1 cellular context compared by ENCODE assay signal in genomic region chr14:23969433-23970282, GRCh38.
TF ChIP-seq lines count a peak whose summit lies in the region.
"Not testable (repeated sequence)": the region's sequence is repeated elsewhere in the genome, so short reads cannot be mapped to it uniquely, and the experiment has no call there.

No MANE protein-coding gene starts in this region.

TF ChIP-seq in HepG2, 621 proteins besides CTCF, POLR2A, EP300 and RAD21 (continues in another document):
- TF ChIP-seq REPIN1 (CRISPR knock-in tag; IDR thresholded peaks at IDR 0.05; ENCODE audit: borderline replicate concordance, low read depth) (peak; percentile 62; the same call in 1 of the 2 replicates), ATF4 (CRISPR knock-in tag; IDR thresholded peaks at IDR 0.05) (peak in 1 of 2 experiments; percentile 51; a peak in 1 of 4 replicates), CREBL2 (CRISPR knock-in tag; IDR thresholded peaks at IDR 0.05; ENCODE audit: borderline replicate concordance) (0 out of 2 replicates have a peak, but pooled peaks have one; percentile 53), E2F1 (CRISPR knock-in tag; IDR thresholded peaks at IDR 0.05) (peak; percentile 93), MIER2 (CRISPR knock-in tag; IDR thresholded peaks at IDR 0.05) (peak; percentile 70; the same call in 1 of the 2 replicates), KLF12 (CRISPR knock-in tag; IDR thresholded peaks at IDR 0.05; ENCODE audit: borderline replicate concordance) (peak; percentile 58; the same call in 1 of the 2 replicates), ZNF687 (CRISPR knock-in tag; IDR thresholded peaks at IDR 0.05) (peak; percentile 84), ELF3 (CRISPR knock-in tag; IDR thresholded peaks at IDR 0.05) (peak; percentile 69), ZNF710 (CRISPR knock-in tag; IDR thresholded peaks at IDR 0.05; ENCODE audit: borderline replicate concordance) (peak; percentile 69; the same call in 1 of the 2 replicates), ZNF792 (CRISPR knock-in tag; IDR thresholded peaks at IDR 0.05) (peak; percentile 93), AKAP8 (CRISPR knock-in tag; IDR thresholded peaks at IDR 0.05) (peak; percentile 73; the same call in 1 of the 2 replicates), MZF1 (CRISPR knock-in tag; IDR thresholded peaks at IDR 0.05; ENCODE audit: borderline replicate concordance) (0 out of 2 replicates have a peak, but pooled peaks have one; percentile 72), ZFY (CRISPR knock-in tag; IDR thresholded peaks at IDR 0.05) (peak; percentile 89), SOX13 (CRISPR knock-in tag; conservative IDR thresholded peaks at IDR 0.05 in 1 of 2, IDR thresholded peaks at IDR 0.05 in 1 of 2) (peak in 1 of 2 experiments; percentile 53; a peak in 2 of 4 replicates), DZIP1 (CRISPR knock-in tag; IDR thresholded peaks at IDR 0.05) (0 out of 2 replicates have a peak, but pooled peaks have one; percentile 39), ZBTB14 (CRISPR knock-in tag; IDR thresholded peaks at IDR 0.05) (0 out of 2 replicates have a peak, but pooled peaks have one; percentile 38), GATAD2A (CRISPR knock-in tag; IDR thresholded peaks at IDR 0.05) (peak; percentile 64), ZNF83 (CRISPR knock-in tag; IDR thresholded peaks at IDR 0.05; ENCODE audit: borderline replicate concordance) (peak; percentile 80; the same call in 1 of the 2 replicates), ZNF550 (CRISPR knock-in tag; IDR thresholded peaks at IDR 0.05; ENCODE audit: borderline replicate concordance) (0 out of 2 replicates have a peak, but pooled peaks have one; percentile 62), PPARG (CRISPR knock-in tag; conservative IDR thresholded peaks at IDR 0.05) (peak; percentile 64; the same call in 1 of the 2 replicates), ZNF136 (CRISPR knock-in tag; IDR thresholded peaks at IDR 0.05; ENCODE audit: low read depth) (0 out of 2 replicates have a peak, but pooled peaks have one; percentile 54), SP5 (CRISPR knock-in tag; IDR thresholded peaks at IDR 0.05; ENCODE audit: borderline replicate concordance, low read depth) (0 out of 2 replicates have a peak, but pooled peaks have one; percentile 21), ZNF772 (CRISPR knock-in tag; IDR thresholded peaks at IDR 0.05) (0 out of 2 replicates have a peak, but pooled peaks have one; percentile 49), ISL2 (CRISPR knock-in tag; IDR thresholded peaks at IDR 0.05) (peak; percentile 66), CEBPG (CRISPR knock-in tag; IDR thresholded peaks at IDR 0.05) (peak; percentile 72), SNAPC5 (CRISPR knock-in tag; IDR thresholded peaks at IDR 0.05; ENCODE audit: borderline replicate concordance) (0 out of 2 replicates have a peak, but pooled peaks have one; percentile 30), HNF1A (CRISPR knock-in tag; IDR thresholded peaks at IDR 0.05; ENCODE audit: borderline replicate concordance) (peak; percentile 62; the same call in 1 of the 2 replicates), ZBTB1 (CRISPR knock-in tag; IDR thresholded peaks at IDR 0.05; ENCODE audit: borderline replicate concordance) (peak; percentile 88; the same call in 1 of the 2 replicates), ZNF619 (CRISPR knock-in tag; IDR thresholded peaks at IDR 0.05) (peak; percentile 83; the same call in 1 of the 2 replicates), ATF3 (CRISPR knock-in tag; IDR thresholded peaks at IDR 0.05) (peak; percentile 82), ZNF138 (CRISPR knock-in tag; IDR thresholded peaks at IDR 0.05; ENCODE audit: low read depth) (0 out of 2 replicates have a peak, but pooled peaks have one; percentile 41), ZIK1 (CRISPR knock-in tag; IDR thresholded peaks at IDR 0.05; ENCODE audit: borderline replicate concordance, low read depth) (peak; percentile 85), ZNF7 (CRISPR knock-in tag; IDR thresholded peaks at IDR 0.05) (0 out of 2 replicates have a peak, but pooled peaks have one; percentile 15), BORCS8-MEF2B (CRISPR knock-in tag; IDR thresholded peaks at IDR 0.05) (peak; percentile 85), ZNF160 (CRISPR knock-in tag; IDR thresholded peaks at IDR 0.05) (peak; percentile 92), PHF20 (CRISPR knock-in tag; IDR thresholded peaks at IDR 0.05) (0 out of 2 replicates have a peak, but pooled peaks have one; percentile 24), TFDP2 (CRISPR knock-in tag; IDR thresholded peaks at IDR 0.05) (peak; percentile 94), ZSCAN9 (CRISPR knock-in tag; IDR thresholded peaks at IDR 0.05; ENCODE audit: borderline replicate concordance) (peak; percentile 27; the same call in 1 of the 2 replicates), TARDBP (CRISPR knock-in tag; IDR thresholded peaks at IDR 0.05) (peak; percentile 41; the same call in 1 of the 2 replicates)
- TF ChIP-seq SOX13 (IDR thresholded peaks at IDR 0.05); HNF1A (IDR thresholded peaks at IDR 0.05; ENCODE audit: low read depth): not testable (repeated sequence)
